ENCODE assay signal across 1 cellular context in genomic region chr2:219207254-219207883, GRCh38.
A peak's percentile ranks its signal among the peaks of the same experiment; 100 is the strongest.
TF ChIP-seq lines count a peak whose summit lies in the region.

No MANE protein-coding gene starts in this region.

TF ChIP-seq in HepG2, 621 proteins besides CTCF, POLR2A, EP300 and RAD21 (continued from another document and continues in another):
- TF ChIP-seq ZNF572 (CRISPR knock-in tag; IDR thresholded peaks at IDR 0.05) (peak; percentile 93; the same call in 1 of the 2 replicates), CCAR2 (optimal IDR thresholded peaks at IDR 0.05; ENCODE audit: low read depth, low read length) (no peak), ZNF790 (CRISPR knock-in tag; IDR thresholded peaks at IDR 0.05; ENCODE audit: borderline replicate concordance) (no peak), ZFYVE20 (CRISPR knock-in tag; IDR thresholded peaks at IDR 0.05; ENCODE audit: borderline replicate concordance, low read depth) (no peak), ZNF605 (CRISPR knock-in tag; IDR thresholded peaks at IDR 0.05) (0 out of 2 replicates have a peak, but pooled peaks have one; percentile 84), ZNF224 (CRISPR knock-in tag; IDR thresholded peaks at IDR 0.05) (no peak), ZNF451 (CRISPR knock-in tag; IDR thresholded peaks at IDR 0.05) (no peak), ZNF746 (CRISPR knock-in tag; IDR thresholded peaks at IDR 0.05) (no peak; the same call in 1 of the 2 replicates), ZNF275 (CRISPR knock-in tag; IDR thresholded peaks at IDR 0.05; ENCODE audit: borderline replicate concordance) (no peak), ZBTB40 (IDR thresholded peaks at IDR 0.05) (no peak), ZBTB40 (CRISPR knock-in tag; IDR thresholded peaks at IDR 0.05) (no peak), PLSCR1 (CRISPR knock-in tag; IDR thresholded peaks at IDR 0.05; ENCODE audit: borderline replicate concordance) (no peak), HDAC2 (CRISPR knock-in tag; IDR thresholded peaks at IDR 0.05) (no peak), ZBTB49 (CRISPR knock-in tag; IDR thresholded peaks at IDR 0.05; ENCODE audit: borderline replicate concordance) (no peak), MED1 (CRISPR knock-in tag; IDR thresholded peaks at IDR 0.05) (no peak), ZNF501 (CRISPR knock-in tag; IDR thresholded peaks at IDR 0.05) (no peak; the same call in 1 of the 2 replicates), HES4 (CRISPR knock-in tag; IDR thresholded peaks at IDR 0.05; ENCODE audit: borderline replicate concordance) (0 out of 2 replicates have a peak, but pooled peaks have one; percentile 57), ZNF3 (CRISPR knock-in tag; IDR thresholded peaks at IDR 0.05) (no peak), TGIF2 (CRISPR knock-in tag; IDR thresholded peaks at IDR 0.05) (0 out of 2 replicates have a peak, but pooled peaks have one; percentile 48), LBX2 (CRISPR knock-in tag; IDR thresholded peaks at IDR 0.05; ENCODE audit: borderline replicate concordance) (no peak), ZC3H13 (CRISPR knock-in tag; IDR thresholded peaks at IDR 0.05) (no peak; the same call in none of the 2 replicates), TP53 (CRISPR knock-in tag; conservative IDR thresholded peaks at IDR 0.05) (no peak), SRSF4 (IDR thresholded peaks at IDR 0.05; ENCODE audit: low read depth, low read length, poor library complexity, severe bottlenecking) (no peak), SUZ12 (IDR thresholded peaks at IDR 0.05; ENCODE audit: low read depth, low read length) (no peak), ZNF503 (CRISPR knock-in tag; IDR thresholded peaks at IDR 0.05) (no peak), ZNF256 (CRISPR knock-in tag; conservative IDR thresholded peaks at IDR 0.05) (no peak), MEIS1 (CRISPR knock-in tag; IDR thresholded peaks at IDR 0.05; ENCODE audit: borderline replicate concordance) (no peak; the same call in 1 of the 2 replicates), ZUFSP (CRISPR knock-in tag; IDR thresholded peaks at IDR 0.05; ENCODE audit: borderline replicate concordance) (no peak), ZNF841 (CRISPR knock-in tag; IDR thresholded peaks at IDR 0.05; ENCODE audit: borderline replicate concordance) (no peak), TIGD3 (CRISPR knock-in tag; IDR thresholded peaks at IDR 0.05; ENCODE audit: borderline replicate concordance) (no peak), ZNF512 (CRISPR knock-in tag; IDR thresholded peaks at IDR 0.05) (no peak), ZBTB42 (CRISPR knock-in tag; IDR thresholded peaks at IDR 0.05) (no peak), NR2F2 (IDR thresholded peaks at IDR 0.05; ENCODE audit: borderline replicate concordance, low read depth) (0 out of 2 replicates have a peak, but pooled peaks have one; percentile 7), THAP8 (CRISPR knock-in tag; IDR thresholded peaks at IDR 0.05; ENCODE audit: borderline replicate concordance) (no peak), ZNF160 (CRISPR knock-in tag; IDR thresholded peaks at IDR 0.05) (no peak), ZNF34 (CRISPR knock-in tag; IDR thresholded peaks at IDR 0.05; ENCODE audit: borderline replicate concordance) (no peak)
